ENCODE assay signal across 25 cellular contexts in genomic region chr5:176935017-176935416, GRCh38. TPM values are rescaled to one million over a fixed set of nuclear protein-coding genes. Genes with fewer than 3 reads are reported as not detected.
"Had no signal": no experiment of that assay in that cellular context is flagged by ENCODE, and none has a peak within 500 bp of the region (broad histone marks: within the 10 kb centered on the region; RNA-seq: fewer than 3 reads in every experiment).

No MANE protein-coding gene starts in this region.

- H3K4me1 Mint-ChIP-seq: brain had no signal

- H3K27ac Mint-ChIP-seq: activated B cell treated with CpG ODN at 0.5 μM for 24 hours, brain, progenitor cell of endocrine pancreas had no signal

- H3K9me3 ChIP-seq: left ventricle myocardium inferior, sigmoid colon, SJSA1, thyroid gland, upper lobe of right lung had no signal

- ATAC-seq: naive thymus-derived CD4-positive, alpha-beta T cell; upper lobe of right lung had no signal

- H3K4me3 ChIP-seq: hepatocyte, left ventricle myocardium inferior, sigmoid colon, SJSA1, smooth muscle cell, thyroid gland, upper lobe of right lung had no signal

- H3K27me3 Mint-ChIP-seq: activated B cell treated with CpG ODN at 0.5 μM for 24 hours; brain; naive thymus-derived CD4-positive, alpha-beta T cell; progenitor cell of endocrine pancreas had no signal

- H3K4me3 Mint-ChIP-seq: activated B cell treated with CpG ODN at 0.5 μM for 24 hours; brain; naive thymus-derived CD4-positive, alpha-beta T cell had no signal

- DNase-seq: activated B cell treated with CpG ODN at 0.5 μM for 24 hours; activated CD4-positive, alpha-beta T cell treated with anti-CD3 and anti-CD28 coated beads for 48 hours; activated CD8-positive, alpha-beta memory T cell treated with anti-CD3 and anti-CD28 coated beads, Interleukin-2, amount 50 U/mL, for 48 hours; activated naive CD4-positive, alpha-beta T cell; anterior cingulate cortex; effector memory CD4-positive, alpha-beta T cell; foreskin melanocyte; left ventricle myocardium inferior; naive thymus-derived CD4-positive, alpha-beta T cell; retina; sigmoid colon; stimulated activated CD4-positive, alpha-beta T cell treated with anti-CD3 and anti-CD28 coated beads, Interleukin-15, amount 100 ng/mL, for 24 hours; stimulated activated naive CD4-positive, alpha-beta T cell; substantia nigra; T1000; thyroid gland; upper lobe of right lung had no signal

- H3K27ac ChIP-seq: hepatocyte, left ventricle myocardium inferior, sigmoid colon, SJSA1, thyroid gland, upper lobe of right lung had no signal

- H3K9me3 Mint-ChIP-seq: activated B cell treated with CpG ODN at 0.5 μM for 24 hours; brain; naive thymus-derived CD4-positive, alpha-beta T cell had no signal

- H3K4me1 ChIP-seq: sigmoid colon, SJSA1, thyroid gland, upper lobe of right lung had no signal

RNA-seq across cellular contexts. Expression of gene HK3, which starts 35.9 kb away (rescaled TPM):
- total RNA-seq: dermis microvascular lymphatic vessel endothelial cell, lung microvascular endothelial cell, osteocyte, progenitor cell of endocrine pancreas, SJSA1, smooth muscle cell had no signal
